Comparison of ENCODE assay signal across 26 cellular contexts in genomic region chr11:62984451-62984991, GRCh38. TPM values are rescaled to one million over a fixed set of nuclear protein-coding genes. Genes with fewer than 3 reads are reported as not detected.
A peak's percentile ranks its signal among the peaks of the same experiment; 100 is the strongest.
DNase-seq lines count a peak whose midpoint lies in the region; ATAC-seq, FAIRE-seq and TF ChIP-seq lines count a peak whose summit lies in the region.
"Had no signal": no experiment of that assay in that cellular context is flagged by ENCODE, and none has a peak within 500 bp of the region (broad histone marks: within the 10 kb centered on the region; RNA-seq: fewer than 3 reads in every experiment).

TSS of gene SLC22A6 (minus strand) at chr11:62984967. CDS start at chr11:62984690, 277 bp downstream.

- BruUV-seq in HepG2 (replicated peaks; lab: Mats Ljungman, UMichigan), result no TSS peak

- POLR2A ChIA-PET in HepG2 (lab: Yijun Ruan, JAX), result interaction anchor here (0.6 kb wide), 1 partner anchor 33 kb away, joined by 3 read pairs; no protein-coding TSS in a partner anchor

- no peak for TF ChIP-seq CTCF in HepG2 (CRISPR knock-in tag; IDR thresholded peaks at IDR 0.05)
- no peak for TF ChIP-seq CTCF in right lobe of liver (IDR thresholded peaks at IDR 0.05)
- TF ChIP-seq CTCF in kidney (IDR thresholded peaks at IDR 0.05; ENCODE audit: borderline replicate concordance, extremely low read depth, insufficient read depth), result no peak
- TF ChIP-seq CTCF in neural progenitor cell (IDR thresholded peaks at IDR 0.05), result no peak
- no peak for TF ChIP-seq CTCF in type B pancreatic cell (conservative IDR thresholded peaks at IDR 0.05)

- intact Hi-C loops in HepG2 (cut with micrococcal nuclease; ENCODE audit: unreplicated experiment), result no loop called here
- intact Hi-C loops in right lobe of liver (cut with DNase I), result no loop called here
- intact Hi-C loops in kidney (cut with DNase I), result no loop called here

- no peak for TF ChIP-seq RAD21 in HepG2 (CRISPR knock-in tag; IDR thresholded peaks at IDR 0.05)

- H3K27me3 ChIP-seq in HepG2 (ENCODE audit: control insufficient read depth in 1 of 2, insufficient read depth in 2 of 2, low read length in 2 of 2) (peaks cover 0 to 11% of the 10 kb centered on the region in 2 experiments; a peak in 3 of 5 replicates), right lobe of liver (no peaks in the 10 kb centered on the region), neural progenitor cell (no peaks in the 10 kb centered on the region)
- H3K27me3 ChIP-seq: BLaER1 had no signal

- H3K9ac ChIP-seq in HepG2 (ENCODE audit: insufficient read depth, low read depth, low read length) (no peak within 1 kb of the TSS), kidney (ENCODE audit: low read length in 2 of 2) (peak within 1 kb of the TSS in 1 of 2 donors; percentile 65), neural progenitor cell (no peak within 1 kb of the TSS)
- H3K9ac ChIP-seq: BLaER1 had no signal

- H3K4me2 ChIP-seq in HepG2 (ENCODE audit: low read depth, low read length) (0 out of 2 replicates have a peak within 1 kb of the TSS, but pooled peaks have one; percentile 10), neural progenitor cell (peak within 1 kb of the TSS; percentile 62)
- H3K4me2 ChIP-seq: BLaER1 had no signal

- H3K36me3 ChIP-seq in HepG2 (replicated peaks in 1 of 2; ENCODE audit: control insufficient read depth in 1 of 2, insufficient read depth in 2 of 2, low read length in 2 of 2), result no peaks in the 10 kb centered on the region
- no peaks in the 10 kb centered on the region for H3K36me3 ChIP-seq in right lobe of liver
- H3K36me3 ChIP-seq in kidney (ENCODE audit: control insufficient read depth in 1 of 2, insufficient read depth in 2 of 2, low read length in 2 of 2), result peaks cover 0 to 21% of the 10 kb centered on the region in 2 donors
- H3K36me3 ChIP-seq in neural progenitor cell, result no peaks in the 10 kb centered on the region
- H3K36me3 ChIP-seq: BLaER1, HAP-1, SJSA1 had no signal

- in situ Hi-C loops in HepG2 (cut with HindIII; ENCODE audit: extremely low pct_ligation_motif_present, low pct_unique_long_range_greater_than_20kb), result no loop called here

- CTCF ChIA-PET in HepG2 (lab: Yijun Ruan, JAX; ENCODE audit: low intra/inter-chr PET ratio, low total read pairs), result no interaction called here
- CTCF ChIA-PET in activated CD8-positive, alpha-beta memory T cell treated with anti-CD3 and anti-CD28 coated beads, Interleukin-2, amount 10 ng/mL, durations not matched to agents 7 days and 5 days (lab: Charles Lee), result no interaction called here

- TF ChIP-seq POLR2A in HepG2 (IDR thresholded peaks at IDR 0.05; ENCODE audit: insufficient read depth in 1 of 2, low read depth in 2 of 2, low read length in 2 of 2), result no peak
- no peak for TF ChIP-seq POLR2A in right lobe of liver (IDR thresholded peaks at IDR 0.05)

- peaks cover 10% of the 10 kb centered on the region for H3F3A ChIP-seq in neural progenitor cell (ENCODE audit: low read depth)

- TF ChIP-seq EP300 in HepG2 (IDR thresholded peaks at IDR 0.05; ENCODE audit: low read depth in 2 of 2, low read length in 2 of 2) (no peak), HepG2 (CRISPR knock-in tag; IDR thresholded peaks at IDR 0.05; ENCODE audit: borderline replicate concordance) (no peak)

- FAIRE-seq in HepG2 (lab: Jason Lieb, UNC), result no peak
- no peak for FAIRE-seq in kidney (lab: Jason Lieb, UNC)
- FAIRE-seq: HTR-8/SVneo had no signal

- H3K4me1 ChIP-seq in HepG2 (ENCODE audit: insufficient read depth, low read length) (no peaks in the 10 kb centered on the region), right lobe of liver (no peaks in the 10 kb centered on the region), kidney (ENCODE audit: control insufficient read depth in 1 of 2, insufficient read depth in 1 of 2, low read depth in 1 of 2, low read length in 2 of 2) (peaks cover 0 to 2% of the 10 kb centered on the region in 2 donors), neural progenitor cell (peaks cover 13% of the 10 kb centered on the region)
- H3K4me1 ChIP-seq: HAP-1, SJSA1 had no signal

- H3K36me3 Mint-ChIP-seq in neural progenitor cell (no peaks in the 10 kb centered on the region), type B pancreatic cell (no peaks in the 10 kb centered on the region)
- no peaks in the 10 kb centered on the region for H3K36me3 Mint-ChIP-seq in activated CD8-positive, alpha-beta memory T cell treated with anti-CD3 and anti-CD28 coated beads, Interleukin-2, amount 10 ng/mL, durations not matched to agents 7 days and 5 days
- H3K36me3 Mint-ChIP-seq: CD4-positive, CD25-positive, alpha-beta regulatory T cell had no signal

- no peaks in the 10 kb centered on the region for H3K79me2 ChIP-seq in HepG2 (ENCODE audit: insufficient read depth, low read length)
- no peaks in the 10 kb centered on the region for H3K79me2 ChIP-seq in neural progenitor cell (ENCODE audit: low read depth)

- H3K4me1 Mint-ChIP-seq in neural progenitor cell (peaks cover 10% of the 10 kb centered on the region), type B pancreatic cell (ENCODE audit: unreplicated experiment) (peaks cover 4% of the 10 kb centered on the region)
- H3K4me1 Mint-ChIP-seq in activated CD8-positive, alpha-beta memory T cell treated with anti-CD3 and anti-CD28 coated beads, Interleukin-2, amount 10 ng/mL, durations not matched to agents 7 days and 5 days, result no peaks in the 10 kb centered on the region
- H3K4me1 Mint-ChIP-seq: CD4-positive, CD25-positive, alpha-beta regulatory T cell had no signal

- no peak for ATAC-seq in HepG2
- ATAC-seq in right lobe of liver, result no peak
- no peak for ATAC-seq in activated CD8-positive, alpha-beta memory T cell treated with anti-CD3 and anti-CD28 coated beads, Interleukin-2, amount 10 ng/mL, durations not matched to agents 7 days and 5 days
- ATAC-seq in HG02678 (IDR thresholded peaks at IDR 0.05; ENCODE audit: unreplicated experiment), result no peak

- WGBS in HepG2 (ENCODE audit: low lambda C conversion rate), result 50% methylated on average over 9 of the region's 14 CpGs
- WGBS in right lobe of liver (ENCODE audit: insufficient coverage, low coverage, low lambda C conversion rate, missing lambda C conversion rate), result 83% methylated on average over 4 of the region's 14 CpGs

- H3K4me3 Mint-ChIP-seq in neural progenitor cell (no peak within 1 kb of the TSS), type B pancreatic cell (no peak within 1 kb of the TSS)
- no peak within 1 kb of the TSS for H3K4me3 Mint-ChIP-seq in activated CD8-positive, alpha-beta memory T cell treated with anti-CD3 and anti-CD28 coated beads, Interleukin-2, amount 10 ng/mL, durations not matched to agents 7 days and 5 days
- H3K4me3 Mint-ChIP-seq: CD4-positive, CD25-positive, alpha-beta regulatory T cell; HFFc6 had no signal

- peaks cover 12% of the 10 kb centered on the region for H3K27me3 Mint-ChIP-seq in neural progenitor cell (ENCODE audit: insufficient read depth, low read depth)
- H3K27me3 Mint-ChIP-seq in activated CD8-positive, alpha-beta memory T cell treated with anti-CD3 and anti-CD28 coated beads, Interleukin-2, amount 10 ng/mL, durations not matched to agents 7 days and 5 days, result peaks cover 4% of the 10 kb centered on the region
- H3K27me3 Mint-ChIP-seq in type B pancreatic cell, result peaks cover 4% of the 10 kb centered on the region

- H3K4me3 ChIP-seq in HepG2 (replicated peaks in 1 of 3; ENCODE audit: insufficient read depth in 1 of 3, low read depth in 2 of 3, low read length in 3 of 3) (no peak within 1 kb of the TSS), right lobe of liver (no peak within 1 kb of the TSS), kidney (ENCODE audit: low read length in 2 of 2) (peak within 1 kb of the TSS; percentile 68), neural progenitor cell (no peak within 1 kb of the TSS)
- H3K4me3 ChIP-seq: BLaER1, HAP-1, SJSA1 had no signal

- H3K9me3 ChIP-seq in HepG2 (ENCODE audit: low read length), result no peaks in the 10 kb centered on the region
- no peaks in the 10 kb centered on the region for H3K9me3 ChIP-seq in right lobe of liver
- no peaks in the 10 kb centered on the region for H3K9me3 ChIP-seq in kidney (ENCODE audit: control insufficient read depth in 1 of 2, low read length in 2 of 2)
- H3K9me3 ChIP-seq in neural progenitor cell (ENCODE audit: low read depth), result no peaks in the 10 kb centered on the region
- H3K9me3 ChIP-seq: BLaER1, HAP-1 had no signal

- H3K27ac ChIP-seq in HepG2 (ENCODE audit: extremely low read length, insufficient read depth, low read length), result no peak within 1 kb of the TSS
- H3K27ac ChIP-seq in right lobe of liver, result no peak within 1 kb of the TSS
- peak within 1 kb of the TSS; percentile 76 to 88 for H3K27ac ChIP-seq in kidney (ENCODE audit: low read depth in 2 of 2, low read length in 2 of 2)
- peak within 1 kb of the TSS; percentile 53 for H3K27ac ChIP-seq in neural progenitor cell
- H3K27ac ChIP-seq: BLaER1, SJSA1 had no signal

- H3K27ac Mint-ChIP-seq in neural progenitor cell (peak within 1 kb of the TSS; percentile 57), type B pancreatic cell (no peak within 1 kb of the TSS)
- no peak within 1 kb of the TSS for H3K27ac Mint-ChIP-seq in activated CD8-positive, alpha-beta memory T cell treated with anti-CD3 and anti-CD28 coated beads, Interleukin-2, amount 10 ng/mL, durations not matched to agents 7 days and 5 days
- H3K27ac Mint-ChIP-seq: HFFc6 had no signal

- H3K9me3 Mint-ChIP-seq in neural progenitor cell (no peaks in the 10 kb centered on the region), type B pancreatic cell (peaks cover 4% of the 10 kb centered on the region)
- no peaks in the 10 kb centered on the region for H3K9me3 Mint-ChIP-seq in activated CD8-positive, alpha-beta memory T cell treated with anti-CD3 and anti-CD28 coated beads, Interleukin-2, amount 10 ng/mL, durations not matched to agents 7 days and 5 days (ENCODE audit: low read depth)
- H3K9me3 Mint-ChIP-seq: HFFc6 had no signal

- H2AFZ ChIP-seq in HepG2 (ENCODE audit: low read length) (no peak within 1 kb of the TSS), neural progenitor cell (replicated peaks) (no peak within 1 kb of the TSS)

- no peaks in the 10 kb centered on the region for H4K20me1 ChIP-seq in HepG2 (ENCODE audit: insufficient read depth, low read length)
- H4K20me1 ChIP-seq in neural progenitor cell (ENCODE audit: low read depth), result no peaks in the 10 kb centered on the region
- H4K20me1 ChIP-seq: BLaER1 had no signal

- DNase-seq in HepG2 (ENCODE audit: low spot score) (no peak), right lobe of liver (no peak), kidney (no peak), neural progenitor cell (ENCODE audit: low spot score) (peak; percentile 62), type B pancreatic cell (ENCODE audit: extremely low spot score, unreplicated experiment) (no peak)
- no peak for DNase-seq in activated CD8-positive, alpha-beta memory T cell treated with anti-CD3 and anti-CD28 coated beads, Interleukin-2, amount 10 ng/mL, durations not matched to agents 7 days and 5 days
- no peak for DNase-seq in activated T-cell treated with anti-CD3 and anti-CD28 coated beads, Interleukin-2, amount 50 U/mL, for 1 hour
- DNase-seq: CD4-positive, CD25-positive, alpha-beta regulatory T cell; DMS153; HFFc6; KBM-7; MV-4-11; NCI-H1105; NCI-H2029; NCI-H446 treated with DMSO at 0.1 percent for 48 hours; Right ventricle myocardium superior; RPMI8226 had no signal

RNA-seq across cellular contexts. Expression of gene SLC22A6, which starts in this region (rescaled TPM):
- total RNA-seq in HepG2 (2016; rRNA removed; fragmentation: Illumina TruSeq; extraction: Trizol), result not detected in 2 replicates
- not detected in 2 replicates for total RNA-seq in HepG2 (2016; cell fraction: cytosol; rRNA removed; fragmentation: Illumina TruSeq; extraction: Trizol; ENCODE audit: low read depth)
- not detected in 2 replicates for total RNA-seq in HepG2 (2016; cell fraction: insoluble cytoplasmic fraction; rRNA removed; fragmentation: Illumina TruSeq; extraction: Trizol)
- not detected in 2 replicates for total RNA-seq in HepG2 (2016; cell fraction: membrane; rRNA removed; fragmentation: Illumina TruSeq; extraction: Trizol)
- total RNA-seq in HepG2 (2016; cell fraction: nucleus; rRNA removed; fragmentation: Illumina TruSeq; extraction: Trizol), result not detected in 2 replicates
- not detected in 2 replicates for polyA plus RNA-seq in HepG2 (2011; rRNA removed)
- not detected in 2 replicates for polyA plus RNA-seq in HepG2 (2011; cell fraction: cytosol; rRNA removed)
- not detected in 2 replicates for polyA plus RNA-seq in HepG2 (2011; cell fraction: nucleus; rRNA removed)
- polyA plus RNA-seq in HepG2 (2012), result not detected in 2 replicates
- not detected in 2 replicates for polyA plus RNA-seq in HepG2 (2016; cell fraction: cytosol; fragmentation: Illumina TruSeq; extraction: Trizol; ENCODE audit: low read depth)
- polyA plus RNA-seq in HepG2 (2016; cell fraction: insoluble cytoplasmic fraction; fragmentation: Illumina TruSeq; extraction: Trizol; ENCODE audit: low read depth), result not detected in 2 replicates
- not detected in 2 replicates for polyA plus RNA-seq in HepG2 (2016; cell fraction: membrane; fragmentation: Illumina TruSeq; extraction: Trizol; ENCODE audit: low read depth)
- polyA plus RNA-seq in HepG2 (2016; cell fraction: nucleus; fragmentation: Illumina TruSeq; extraction: Trizol; ENCODE audit: insufficient read depth, low read depth), result not detected in 2 replicates
- polyA minus RNA-seq in HepG2 (2011; rRNA and poly(A)+ RNA removed; ENCODE audit: low replicate concordance), result not detected in 2 replicates
- not detected in 2 replicates for polyA minus RNA-seq in HepG2 (2011; cell fraction: cytosol; rRNA and poly(A)+ RNA removed)
- not detected in 2 replicates for polyA minus RNA-seq in HepG2 (2011; cell fraction: nucleus; rRNA and poly(A)+ RNA removed)
- total RNA-seq in right lobe of liver, result not detected
- 2.4 TPM for total RNA-seq in kidney
- 362 TPM for polyA plus RNA-seq in kidney (ENCODE audit: insufficient read depth, low read depth, low replicate concordance)
- not detected in 2 replicates for total RNA-seq in neural progenitor cell (ENCODE audit: low replicate concordance)
- total RNA-seq in activated CD8-positive, alpha-beta memory T cell treated with anti-CD3 and anti-CD28 coated beads, Interleukin-2, amount 10 ng/mL, durations not matched to agents 7 days and 5 days, result not detected
- total RNA-seq in type B pancreatic cell (ENCODE audit: low replicate concordance), result 1.5 TPM in 1 of 2 replicates, not detected in the other
- total RNA-seq: A172; CD4-positive, CD25-positive, alpha-beta regulatory T cell; HFFc6; LHCN-M2; MCF 10A; Right ventricle myocardium superior; SJSA1 had no signal
- polyA plus RNA-seq: AG04450; CD4-positive, CD25-positive, alpha-beta regulatory T cell had no signal

Comparison
In these comparisons a context has a peak if more than half of its experiments do, and no peak if none do; other contexts are left out.
1. RNA of gene SLC22A6 (polyA plus RNA-seq): 362 TPM in kidney (single experiment); not detected in HepG2; every median in the first group is over 100 times any median in the second.
2. Peak in DNase-seq, H3K27ac ChIP-seq and H3K4me2 ChIP-seq in neural progenitor cell; RNA of the gene not detected or under 1 TPM.
3. H3K27ac ChIP-seq: peak in kidney (2 of 2); none in HepG2 (single experiment) and right lobe of liver (0 of 3).
4. H3K4me3 ChIP-seq: peak in kidney (2 of 2); none in HepG2 (0 of 3), right lobe of liver (0 of 3) and neural progenitor cell (single experiment).